In the genomic region with DNA sequence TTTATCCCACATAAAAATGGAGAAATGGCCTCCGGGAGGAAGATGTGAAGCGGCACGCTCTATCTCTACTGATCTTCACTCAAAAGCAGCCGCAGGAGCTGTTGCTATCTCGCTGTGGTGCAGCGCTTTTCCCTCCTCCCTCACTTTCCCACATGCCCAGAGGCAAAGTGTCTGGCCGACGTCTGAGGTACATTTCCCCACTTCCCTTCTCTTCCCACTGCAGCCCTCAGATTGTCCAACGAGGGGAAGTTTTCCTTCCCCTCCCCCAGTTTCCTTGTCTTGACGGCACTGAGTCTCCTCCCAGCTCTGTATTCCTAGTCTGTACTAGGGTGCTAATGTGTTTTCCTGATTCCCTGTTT, we compare ENCODE assay signal across 8 cellular contexts. TPM values are rescaled to one million over a fixed set of nuclear protein-coding genes. Genes with fewer than 3 reads are reported as not detected.
DNase-seq lines count a peak whose midpoint lies in the region; ATAC-seq, FAIRE-seq and TF ChIP-seq lines count a peak whose summit lies in the region.

No MANE protein-coding gene starts in this region.

- peaks cover 13% of the 10 kb centered on the region for H3K23me2 ChIP-seq in H1 (ENCODE audit: low read depth, low read length)

- H3K79me2 ChIP-seq in KMS-11 (ENCODE audit: insufficient read depth, low read depth) (no peaks in the 10 kb centered on the region), H1 (ENCODE audit: control insufficient read depth in 1 of 2, insufficient read depth in 2 of 2, low read length in 2 of 2) (no peaks in the 10 kb centered on the region)

- no peak overlapping the region for H3K27ac ChIP-seq in KMS-11
- no peak overlapping the region for H3K27ac ChIP-seq in H1 (ENCODE audit: low read depth, low read length)
- H3K27ac ChIP-seq in naive thymus-derived CD4-positive, alpha-beta T cell (ENCODE audit: low read depth, low read length): no peak overlapping the region
- no peak overlapping the region for H3K27ac ChIP-seq in substantia nigra (ENCODE audit: low read depth, low read length, poor library complexity, severe bottlenecking)

- TF ChIP-seq EP300 in H1 (IDR thresholded peaks at IDR 0.05; ENCODE audit: borderline replicate concordance in 1 of 2, low read depth in 2 of 2, low read length in 2 of 2): no peak

- H4K91ac ChIP-seq in H1 (replicated peaks; ENCODE audit: insufficient read length, low read length): no peak overlapping the region

- H3K9me3 ChIP-seq in H1 (ENCODE audit: insufficient read depth in 2 of 2, low read depth in 1 of 2, low read length in 1 of 2): no peaks in the 10 kb centered on the region
- no peaks in the 10 kb centered on the region for H3K9me3 ChIP-seq in naive thymus-derived CD4-positive, alpha-beta T cell (ENCODE audit: control insufficient read depth in 2 of 3, low read length in 3 of 3)

- 1% methylated on average over 8 of the region's 10 CpGs; no CpG with 5 or more reads in 1 of the 2 experiments for WGBS in H1 (ENCODE audit: extremely low coverage in 1 of 2, insufficient coverage in 1 of 2, insufficient read length in 1 of 2, insufficient replicate concordance in 2 of 2, low coverage in 1 of 2, low lambda C conversion rate in 2 of 2, missing lambda C conversion rate in 1 of 2), 2 experiments

- H3K27ac Mint-ChIP-seq in naive thymus-derived CD4-positive, alpha-beta T cell: peak overlapping the region in 5 of 9 donors; percentile 9 to 65 (median 23)

- peak; percentile 76 for FAIRE-seq in H1 (lab: Jason Lieb, UNC)

- peak overlapping the region; percentile 76 to 92 (median 84) for H3K4me3 Mint-ChIP-seq in naive thymus-derived CD4-positive, alpha-beta T cell

- H2AFZ ChIP-seq in KMS-11 (ENCODE audit: low read depth): peak overlapping the region; percentile 80
- peak overlapping the region; percentile 79 for H2AFZ ChIP-seq in H1 (ENCODE audit: low read length)

- no peak overlapping the region for H2AK5ac ChIP-seq in H1 (ENCODE audit: low read depth, low read length)

- no peak overlapping the region for H3K9ac ChIP-seq in KMS-11
- peak overlapping the region in 3 of 4 experiments; percentile 13 to 81 (median 20); a peak in 5 of 7 replicates for H3K9ac ChIP-seq in H1 (replicated peaks in 1 of 4; ENCODE audit: extremely low read depth in 1 of 4, low read depth in 3 of 4, low read length in 3 of 4)

- H4K8ac ChIP-seq in H1 (ENCODE audit: extremely low read depth, insufficient read depth, low read length): no peak overlapping the region; the same call in 1 of the 2 replicates

- POLR2A ChIA-PET in H1 (lab: Charles Lee; ENCODE audit: partially characterized antibody): interaction anchor here (0.7 to 1.7 kb wide), 16 partner anchors 9 to 683 kb away, joined by 3 to 6 read pairs (median 3); a partner anchor contains a TSS
- POLR2A ChIA-PET in naive thymus-derived CD4-positive, alpha-beta T cell (lab: Charles Lee): no interaction called here

- H2BK5ac ChIP-seq in H1 (ENCODE audit: low read depth, low read length): peak overlapping the region; percentile 80

- TF ChIP-seq RAD21 in H1 (IDR thresholded peaks at IDR 0.05 in 1 of 2, conservative IDR thresholded peaks at IDR 0.05 in 1 of 2; ENCODE audit: low read depth in 2 of 2, low read length in 2 of 2): no peak

- H3K4me1 Mint-ChIP-seq in naive thymus-derived CD4-positive, alpha-beta T cell: peaks cover 11 to 25% (median 19%) of the 10 kb centered on the region in 7 donors

- H2BK12ac ChIP-seq in H1 (ENCODE audit: low read depth, low read length): peak overlapping the region; percentile 81

- no peak overlapping the region for H2BK120ac ChIP-seq in H1 (replicated peaks; ENCODE audit: low read depth, low read length)

- no peak overlapping the region for H3K14ac ChIP-seq in H1 (ENCODE audit: insufficient read length)

- H3K27me3 Mint-ChIP-seq in naive thymus-derived CD4-positive, alpha-beta T cell: peaks cover 42 to 81% (median 61%) of the 10 kb centered on the region in 5 donors

- no peak overlapping the region for H3K23ac ChIP-seq in H1 (ENCODE audit: insufficient read length)

- no peak overlapping the region for H2BK15ac ChIP-seq in H1 (ENCODE audit: low read length)

- intact Hi-C loops in naive thymus-derived CD4-positive, alpha-beta T cell (cut with micrococcal nuclease): loop anchor here in 1 of 2 donors (2.0 to 10.0 kb wide), 5 partner anchors 54 to 1582 kb away; a partner anchor contains a TSS

- H3K36me3 ChIP-seq in KMS-11 (ENCODE audit: insufficient read depth) (no peaks in the 10 kb centered on the region), H1 (ENCODE audit: control insufficient read depth in 2 of 4, insufficient read depth in 4 of 4, low read length in 3 of 4) (no peaks in the 10 kb centered on the region)
- H3K36me3 ChIP-seq in naive thymus-derived CD4-positive, alpha-beta T cell (ENCODE audit: control insufficient read depth in 2 of 3, insufficient read depth in 3 of 3, low read length in 3 of 3): no peaks in the 10 kb centered on the region

- H3K4me2 ChIP-seq in KMS-11 (peak overlapping the region; percentile 48; the same call in 1 of the 2 replicates), H1 (ENCODE audit: insufficient read depth in 1 of 2, low read depth in 2 of 2, low read length in 2 of 2) (peak overlapping the region; percentile 81 to 90)

- H2BK20ac ChIP-seq in H1 (ENCODE audit: low read length): no peak overlapping the region

- H3K18ac ChIP-seq in H1 (ENCODE audit: extremely low read depth, low read length): peak overlapping the region; percentile 89; the same call in 1 of the 2 replicates

- no peak for TF ChIP-seq CTCF in KMS-11 (conservative IDR thresholded peaks at IDR 0.05; ENCODE audit: low read depth, low read length)
- no peak for TF ChIP-seq CTCF in H1 (IDR thresholded peaks at IDR 0.05; ENCODE audit: control extremely low read depth in 1 of 3, insufficient read depth in 1 of 3, low read depth in 1 of 3, low read length in 3 of 3)

- no peak for ATAC-seq in naive thymus-derived CD4-positive, alpha-beta T cell
- ATAC-seq in GM18870 (IDR thresholded peaks at IDR 0.05; ENCODE audit: unreplicated experiment): no peak

- peak overlapping the region; percentile 8 for H3K4ac ChIP-seq in H1 (replicated peaks; ENCODE audit: insufficient read length, low read depth, low read length)

- peak overlapping the region; percentile 90 for H3K56ac ChIP-seq in H1 (replicated peaks; ENCODE audit: insufficient read length, low read depth, low read length)

- DNase-seq in AG20443 (ENCODE audit: low spot score) (peak; percentile 22), H1 (ENCODE audit: low read depth in 1 of 2, low spot score in 2 of 2) (no peak), substantia nigra (lab: John Stamatoyannopoulos, UW) (no peak), HuH-7.5 (ENCODE audit: low spot score) (no peak), hepatic stellate cell (ENCODE audit: low spot score) (no peak)
- no peak for DNase-seq in naive thymus-derived CD4-positive, alpha-beta T cell

- CTCF ChIA-PET in H1 (lab: Charles Lee; ENCODE audit: partially characterized antibody): interaction anchor here (0.9 to 1.5 kb wide), 3 partner anchors 13 to 29 kb away, joined by 3 to 6 read pairs (median 3); no protein-coding TSS in a partner anchor
- CTCF ChIA-PET in naive thymus-derived CD4-positive, alpha-beta T cell (lab: Charles Lee): no interaction called here

- H3K4me1 ChIP-seq in KMS-11 (ENCODE audit: low read depth, poor library complexity, severe bottlenecking): peaks cover 8% of the 10 kb centered on the region
- peaks cover 0 to 14% (median 2%) of the 10 kb centered on the region in 4 experiments; a peak in 5 of 7 replicates for H3K4me1 ChIP-seq in H1 (replicated peaks in 1 of 4; ENCODE audit: control insufficient read depth in 3 of 4, insufficient read depth in 4 of 4, low read length in 3 of 4)
- peaks cover 8 to 9% of the 10 kb centered on the region in 2 donors for H3K4me1 ChIP-seq in naive thymus-derived CD4-positive, alpha-beta T cell (ENCODE audit: control insufficient read depth in 2 of 2, insufficient read depth in 2 of 2, low read length in 2 of 2)

- peaks cover 0 to 4% (median 0%) of the 10 kb centered on the region in 11 donors for H3K9me3 Mint-ChIP-seq in naive thymus-derived CD4-positive, alpha-beta T cell

- H3K79me1 ChIP-seq in H1 (ENCODE audit: low read depth, low read length): no peaks in the 10 kb centered on the region

- 0 out of 2 replicates have a peak, but pooled peaks cover 3% of the 10 kb centered on the region for H4K20me1 ChIP-seq in KMS-11 (ENCODE audit: insufficient read depth)
- H4K20me1 ChIP-seq in H1 (replicated peaks in 1 of 2; ENCODE audit: control insufficient read depth in 1 of 2, insufficient read depth in 2 of 2, low read length in 2 of 2): peaks cover 0 to 2% of the 10 kb centered on the region in 2 experiments

- no peak; a peak in 1 of 3 replicates for TF ChIP-seq POLR2A in H1 (IDR thresholded peaks at IDR 0.05; ENCODE audit: control extremely low read depth in 1 of 2, low read depth in 2 of 2, low read length in 2 of 2)

- H3K4me3 ChIP-seq in KMS-11 (IDR thresholded peaks at IDR 0.05; ENCODE audit: insufficient read depth, low read depth, low read length) (no peak overlapping the region), H1 (ENCODE audit: extremely low read depth in 1 of 4, insufficient read depth in 2 of 4, low read depth in 3 of 4, low read length in 4 of 4) (peak overlapping the region; percentile 36 to 75 (median 54))
- peak overlapping the region; percentile 73 for H3K4me3 ChIP-seq in naive thymus-derived CD4-positive, alpha-beta T cell (ENCODE audit: low read length)

- H4K5ac ChIP-seq in H1 (ENCODE audit: insufficient read length, low read depth, low read length): no peak overlapping the region

- H3K27me3 ChIP-seq in KMS-11 (ENCODE audit: insufficient read depth, low read depth): no peaks in the 10 kb centered on the region
- peaks cover 11 to 22% (median 16%) of the 10 kb centered on the region in 4 experiments for H3K27me3 ChIP-seq in H1 (replicated peaks in 1 of 4; ENCODE audit: control insufficient read depth in 3 of 4, extremely low read depth in 1 of 4, insufficient read depth in 3 of 4, low read length in 3 of 4)
- peaks cover 10 to 16% of the 10 kb centered on the region in 2 donors for H3K27me3 ChIP-seq in naive thymus-derived CD4-positive, alpha-beta T cell (ENCODE audit: control insufficient read depth in 2 of 2, insufficient read depth in 2 of 2, low read length in 2 of 2)

- no peaks in the 10 kb centered on the region for H3K36me3 Mint-ChIP-seq in naive thymus-derived CD4-positive, alpha-beta T cell

TF ChIP-seq in H1, 55 proteins besides CTCF, POLR2A, EP300 and RAD21 (continues in another document):
- no peak for TF ChIP-seq TEAD4 (IDR thresholded peaks at IDR 0.05; ENCODE audit: low read depth, low read length)

RNA-seq across cellular contexts. Expression of a gene that starts 0.7 kb away (rescaled TPM):
- 4.5 and 8.3 TPM in 2 replicates for total RNA-seq in H1 (2021; fragmentation: NEBNext Ultra II Directional; extraction: Animal tissue kit (Norgen Biotek cat#: 25700))
- 1.1 and 1.6 TPM in 2 replicates for polyA plus RNA-seq in H1 (2011; rRNA removed)
- 1.7 TPM for polyA plus RNA-seq in H1 (2011; cell fraction: cytosol; rRNA removed)
- polyA plus RNA-seq in H1 (2011; cell fraction: nucleus; rRNA removed): 3.2 TPM
- 1.6 to 2.1 TPM (median 1.9 TPM) in 4 replicates for polyA plus RNA-seq in H1 (2012, experiment 1 of 2)
- 0.13 TPM for polyA plus RNA-seq in H1 (2012, experiment 2 of 2)
- polyA plus RNA-seq in H1 (2013, experiment 1 of 2): 3.1 TPM
- polyA plus RNA-seq in H1 (2013, experiment 2 of 2): 3.3 TPM
- 1.8 and 2.6 TPM in 2 replicates for polyA minus RNA-seq in H1 (2011; rRNA and poly(A)+ RNA removed)
- polyA minus RNA-seq in H1 (2011; cell fraction: cytosol; rRNA and poly(A)+ RNA removed): 2.6 TPM
- 11.6 TPM for polyA minus RNA-seq in H1 (2011; cell fraction: nucleus; rRNA and poly(A)+ RNA removed)
- total RNA-seq in naive thymus-derived CD4-positive, alpha-beta T cell: under 1 TPM in 4 of 5 experiments, not detected in 1; 0.22 to 0.59 (median 0.49) TPM
- under 1 TPM in 1 of 2 donors, not detected in 1; 0.04 TPM for polyA plus RNA-seq in naive thymus-derived CD4-positive, alpha-beta T cell
